Comparison of ENCODE assay signal across 8 cellular contexts in the genomic region with DNA sequence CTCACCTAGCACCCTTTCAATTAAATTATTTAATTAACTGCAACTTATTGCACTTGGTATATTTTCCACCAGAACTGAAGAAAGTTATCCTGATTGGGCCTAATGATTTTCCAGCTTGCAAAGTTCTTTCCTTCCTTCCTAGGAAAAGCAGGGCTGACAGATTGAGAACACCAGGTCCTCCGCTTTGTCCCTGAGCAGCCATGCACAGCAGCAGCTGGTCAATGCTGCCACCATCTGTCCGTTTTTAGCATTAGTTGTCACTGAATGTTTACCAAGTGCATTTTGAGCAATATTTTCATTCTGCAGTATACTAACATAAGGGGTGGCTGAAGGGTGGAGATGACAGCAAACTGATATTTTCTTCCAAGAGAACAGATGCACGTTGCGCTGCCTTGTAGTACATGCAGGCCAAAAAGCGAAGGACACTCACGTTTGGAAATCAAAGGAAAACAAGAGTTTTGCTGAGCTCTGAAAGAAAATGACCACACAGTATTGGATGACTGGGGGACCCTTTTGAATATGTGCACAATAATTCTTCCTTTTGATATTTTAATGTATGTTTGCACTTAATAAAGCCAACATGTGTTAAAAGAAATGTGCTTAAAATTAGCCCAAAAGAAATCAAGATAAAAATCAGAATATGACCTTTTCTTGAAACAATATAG.
DNase-seq lines count a peak whose midpoint lies in the region; ATAC-seq and TF ChIP-seq lines count a peak whose summit lies in the region.

No MANE protein-coding gene starts in this region.

- ATAC-seq in GM18868 (IDR thresholded peaks at IDR 0.05; ENCODE audit: unreplicated experiment) (peak; percentile 89), HG03442 (IDR thresholded peaks at IDR 0.05; ENCODE audit: unreplicated experiment) (peak; percentile 77)

- DNase-seq in BE2C (peak; percentile 75), NCI-H69 (lab: John Stamatoyannopoulos, UW) (peak; percentile 78), mammary epithelial cell (peak; percentile 54), islet precursor cell (peak; percentile 85), tibial nerve (ENCODE audit: low spot score in 2 of 2) (peak in 1 of 2 donors; percentile 37)
- no peak for DNase-seq in T-helper 2 cell treated with Interferon-gamma antibody and Interleukin-4, amounts not matched to agents 5 μg/mL and 100 μg/mL, for 36 hours (ENCODE audit: low spot score)

- intact Hi-C loops in mammary epithelial cell (cut with micrococcal nuclease) = loop anchor here (1.0 to 10.0 kb wide), 5 partner anchors 138 to 1790 kb away; partner anchors contain the start of gene PTN

- no peaks in the 10 kb centered on the region for H3K9me3 Mint-ChIP-seq in T-helper 2 cell treated with Interferon-gamma antibody and Interleukin-4, amounts not matched to agents 5 μg/mL and 100 μg/mL, for 36 hours

- no peaks in the 10 kb centered on the region for H3K27me3 ChIP-seq in BE2C
- H3K27me3 ChIP-seq in mammary epithelial cell (ENCODE audit: insufficient read depth, low read length) = peaks cover under 1% of the 10 kb centered on the region
- H3K27me3 ChIP-seq in tibial nerve = no peaks in the 10 kb centered on the region

- in situ Hi-C loops in mammary epithelial cell (cut with MboI; ENCODE audit: low sequenced_read_pairs in 2 of 2) = loop anchor here (10.0 to 25.0 kb wide), 2 partner anchors 428 to 430 kb away; no protein-coding TSS in a partner anchor

- no peak overlapping the region for H3K4me3 ChIP-seq in BE2C (ENCODE audit: low read depth, low read length)
- H3K4me3 ChIP-seq in mammary epithelial cell (replicated peaks in 1 of 3; ENCODE audit: insufficient read depth in 1 of 3, low read depth in 2 of 3, low read length in 3 of 3) = no peak overlapping the region
- H3K4me3 ChIP-seq in tibial nerve = no peak overlapping the region

- no TSS peak for BruUV-seq in mammary epithelial cell (replicated peaks; lab: Mats Ljungman, UMichigan)

- 15% methylated on average over 6 of the region's 6 CpGs for WGBS in mammary epithelial cell (ENCODE audit: low coverage, missing lambda C conversion rate)
- 25 to 34% methylated on average over 6 of the region's 6 CpGs for WGBS in tibial nerve, 2 donors

- H3K27ac Mint-ChIP-seq in T-helper 2 cell treated with Interferon-gamma antibody and Interleukin-4, amounts not matched to agents 5 μg/mL and 100 μg/mL, for 36 hours = no peak overlapping the region

- no peak overlapping the region for H3K27ac ChIP-seq in mammary epithelial cell (ENCODE audit: insufficient read depth, low read depth, low read length)
- H3K27ac ChIP-seq in tibial nerve = no peak overlapping the region

- H3K4me1 ChIP-seq in BE2C = peaks cover 5% of the 10 kb centered on the region; the same call in 1 of the 2 replicates
- peaks cover 12% of the 10 kb centered on the region for H3K4me1 ChIP-seq in mammary epithelial cell (ENCODE audit: insufficient read depth, low read length)
- peaks cover 0 to 19% (median 6%) of the 10 kb centered on the region in 4 donors for H3K4me1 ChIP-seq in tibial nerve

- TF ChIP-seq CTCF in BE2C (IDR thresholded peaks at IDR 0.05; ENCODE audit: low read depth, low read length) (peak; percentile 96), mammary epithelial cell (conservative IDR thresholded peaks at IDR 0.05 in 1 of 2, IDR thresholded peaks at IDR 0.05 in 1 of 2; ENCODE audit: extremely low read depth in 1 of 2, insufficient read depth in 1 of 2, low read depth in 1 of 2, low read length in 2 of 2) (peak; percentile 92 to 96), tibial nerve (IDR thresholded peaks at IDR 0.05) (peak; percentile 46 to 68 (median 58))

- no peaks in the 10 kb centered on the region for H4K20me1 ChIP-seq in mammary epithelial cell (ENCODE audit: insufficient read depth, low read length)

- no peaks in the 10 kb centered on the region for H3K27me3 Mint-ChIP-seq in T-helper 2 cell treated with Interferon-gamma antibody and Interleukin-4, amounts not matched to agents 5 μg/mL and 100 μg/mL, for 36 hours (ENCODE audit: low read depth)

- no peaks in the 10 kb centered on the region for H3K36me3 Mint-ChIP-seq in T-helper 2 cell treated with Interferon-gamma antibody and Interleukin-4, amounts not matched to agents 5 μg/mL and 100 μg/mL, for 36 hours (ENCODE audit: low read depth)

- H3K79me2 ChIP-seq in mammary epithelial cell (ENCODE audit: insufficient read depth, low read length) = no peaks in the 10 kb centered on the region

- H3K36me3 ChIP-seq in BE2C (no peaks in the 10 kb centered on the region), mammary epithelial cell (ENCODE audit: insufficient read depth, low read length) (no peaks in the 10 kb centered on the region), tibial nerve (no peaks in the 10 kb centered on the region)

- CTCF ChIA-PET in mammary epithelial cell (lab: Charles Lee; ENCODE audit: low non-redundant PET) = interaction anchor here (0.9 to 1.9 kb wide), 2 partner anchors 36 to 423 kb away, joined by 9 to 14 read pairs; no protein-coding TSS in a partner anchor

- H3K4me1 Mint-ChIP-seq in T-helper 2 cell treated with Interferon-gamma antibody and Interleukin-4, amounts not matched to agents 5 μg/mL and 100 μg/mL, for 36 hours (ENCODE audit: low read depth) = no peaks in the 10 kb centered on the region

- no peak overlapping the region for H3K4me2 ChIP-seq in mammary epithelial cell (ENCODE audit: insufficient read depth, low read depth, low read length)

- no peak for TF ChIP-seq POLR2A in tibial nerve (IDR thresholded peaks at IDR 0.05)

- no peaks in the 10 kb centered on the region for H3K9me3 ChIP-seq in BE2C
- no peaks in the 10 kb centered on the region for H3K9me3 ChIP-seq in mammary epithelial cell (replicated peaks; ENCODE audit: insufficient read depth, low read length)
- H3K9me3 ChIP-seq in tibial nerve = no peaks in the 10 kb centered on the region

- no peak overlapping the region for H3K4me3 Mint-ChIP-seq in T-helper 2 cell treated with Interferon-gamma antibody and Interleukin-4, amounts not matched to agents 5 μg/mL and 100 μg/mL, for 36 hours

- H2AFZ ChIP-seq in mammary epithelial cell (ENCODE audit: low read depth, low read length) = peak overlapping the region; percentile 83

- no peak overlapping the region for H3K9ac ChIP-seq in mammary epithelial cell (ENCODE audit: insufficient read depth, low read length)

- dilution Hi-C loops in mammary epithelial cell (cut with HindIII; ENCODE audit: low sequenced_read_pairs) = no loop called here

- TF ChIP-seq EP300 in tibial nerve (IDR thresholded peaks at IDR 0.05) = no peak
